15 cellular contexts compared by ENCODE assay signal in genomic region chr4:185838104-185838452, GRCh38. TPM values are rescaled to one million over a fixed set of nuclear protein-coding genes. Genes with fewer than 3 reads are reported as not detected.
DNase-seq lines count a peak whose midpoint lies in the region; ATAC-seq and TF ChIP-seq lines count a peak whose summit lies in the region.
"Had no signal": no experiment of that assay in that cellular context is flagged by ENCODE, and none has a peak within 500 bp of the region (broad histone marks: within the 10 kb centered on the region; RNA-seq: fewer than 3 reads in every experiment).

No MANE protein-coding gene starts in this region.

- H3K4me3 ChIP-seq in HUES64 (ENCODE audit: low read length), result no peak overlapping the region
- H3K4me3 ChIP-seq in brain microvascular endothelial cell (ENCODE audit: low read depth, low read length), result no peak overlapping the region
- H3K4me3 ChIP-seq in stomach, result no peak overlapping the region
- H3K4me3 ChIP-seq in suprapubic skin, result no peak overlapping the region
- H3K4me3 ChIP-seq: BLaER1 treated with 17β-estradiol and CSF1 and Interleukin-3, amounts not matched to agents 10 nM and 100 nM had no signal

- TF ChIP-seq CTCF in brain microvascular endothelial cell (IDR thresholded peaks at IDR 0.05; ENCODE audit: low read depth, low read length, missing control alignments) (no peak), stomach (IDR thresholded peaks at IDR 0.05) (no peak), suprapubic skin (IDR thresholded peaks at IDR 0.05) (no peak)

- no peak for TF ChIP-seq POLR2A in stomach (IDR thresholded peaks at IDR 0.05)
- no peak for TF ChIP-seq POLR2A in suprapubic skin (IDR thresholded peaks at IDR 0.05)

- in situ Hi-C loops in brain microvascular endothelial cell (cut with HindIII; ENCODE audit: low pct_ligation_motif_present, low sequenced_read_pairs), result no loop called here

- no peaks in the 10 kb centered on the region for H3K27me3 ChIP-seq in HUES64 (ENCODE audit: insufficient read depth, low read length)
- H3K27me3 ChIP-seq in brain microvascular endothelial cell (replicated peaks), result no peaks in the 10 kb centered on the region
- H3K27me3 ChIP-seq in stomach, result no peaks in the 10 kb centered on the region
- H3K27me3 ChIP-seq in suprapubic skin, result no peaks in the 10 kb centered on the region
- H3K27me3 ChIP-seq: BLaER1 treated with 17β-estradiol and CSF1 and Interleukin-3, amounts not matched to agents 10 nM and 100 nM had no signal

- 76% methylated on average over 8 of the region's 8 CpGs for WGBS in HUES64
- WGBS in stomach, 5 donors, result 86 to 92% (median 88%) methylated on average over 8 of the region's 8 CpGs
- 92% methylated on average over 6 of the region's 8 CpGs for WGBS in suprapubic skin

- no peak for ATAC-seq in HG02884 (IDR thresholded peaks at IDR 0.05; ENCODE audit: unreplicated experiment)
- ATAC-seq in GM18498 (IDR thresholded peaks at IDR 0.05; ENCODE audit: unreplicated experiment), result no peak

- DNase-seq in brain microvascular endothelial cell, result no peak
- DNase-seq in islet precursor cell, result peak; percentile 66
- DNase-seq in stomach, result no peak
- DNase-seq in suprapubic skin (ENCODE audit: low spot score in 2 of 2), result no peak
- DNase-seq: activated gamma-delta T cell; head of caudate nucleus; NCI-H526 treated with DMSO at 0.1 percent for 48 hours; SHP77 treated with DMSO at 0.1 percent for 48 hours; stimulated activated CD8-positive, alpha-beta memory T cell treated with anti-CD3 and anti-CD28 coated beads, Interleukin-4, amount 100 ng/mL, for 48 hours had no signal

- intact Hi-C loops in stomach (cut with DNase I; ENCODE audit: low total_unique reads), result no loop called here

- peaks cover 68% of the 10 kb centered on the region for H3K4me1 ChIP-seq in HUES64 (ENCODE audit: insufficient read depth, low read length)
- peaks cover 8 to 50% (median 29%) of the 10 kb centered on the region in 4 donors for H3K4me1 ChIP-seq in stomach
- H3K4me1 ChIP-seq in suprapubic skin, result peaks cover 17% of the 10 kb centered on the region
- H3K4me1 ChIP-seq: parathyroid adenoma had no signal

- peak overlapping the region; percentile 97 for H3K27ac ChIP-seq in HUES64 (ENCODE audit: low read depth, low read length)
- peak overlapping the region; percentile 99 for H3K27ac ChIP-seq in brain microvascular endothelial cell
- H3K27ac ChIP-seq in stomach, result peak overlapping the region in 4 of 5 donors; percentile 57 to 81 (median 67)
- no peak overlapping the region for H3K27ac ChIP-seq in suprapubic skin
- H3K27ac ChIP-seq: BLaER1 treated with 17β-estradiol and CSF1 and Interleukin-3, amounts not matched to agents 10 nM and 100 nM; KMS-11; parathyroid adenoma had no signal

- H3K9me3 ChIP-seq in HUES64 (ENCODE audit: insufficient read depth, low read depth, low read length) (no peaks in the 10 kb centered on the region), stomach (no peaks in the 10 kb centered on the region), suprapubic skin (no peaks in the 10 kb centered on the region)
- H3K9me3 ChIP-seq: BLaER1 treated with 17β-estradiol and CSF1 and Interleukin-3, amounts not matched to agents 10 nM and 100 nM had no signal

- TF ChIP-seq EP300 in stomach (IDR thresholded peaks at IDR 0.05), result no peak
- TF ChIP-seq EP300 in suprapubic skin (IDR thresholded peaks at IDR 0.05), result no peak

- H3K36me3 ChIP-seq in HUES64 (ENCODE audit: insufficient read depth, low read length) (no peaks in the 10 kb centered on the region), brain microvascular endothelial cell (replicated peaks) (no peaks in the 10 kb centered on the region), stomach (no peaks in the 10 kb centered on the region), suprapubic skin (no peaks in the 10 kb centered on the region)
- H3K36me3 ChIP-seq: BLaER1 treated with 17β-estradiol and CSF1 and Interleukin-3, amounts not matched to agents 10 nM and 100 nM had no signal

- H3K9ac ChIP-seq in HUES64 (ENCODE audit: low read depth, low read length), result peak overlapping the region; percentile 82
- H3K9ac ChIP-seq: BLaER1 treated with 17β-estradiol and CSF1 and Interleukin-3, amounts not matched to agents 10 nM and 100 nM; KMS-11; parathyroid adenoma had no signal

RNA-seq across cellular contexts. Expression of gene SORBS2, which starts 26.1 kb away (rescaled TPM):
- 27.1 TPM for polyA plus RNA-seq in HUES64 (2013, experiment 1 of 2)
- 32.6 TPM for polyA plus RNA-seq in HUES64 (2013, experiment 2 of 2)
- total RNA-seq in stomach (100 to 1,000 TPM in 4 of 5 donors, 1 to 10 TPM in 1; 9.0 to 908 (median 235) TPM), suprapubic skin (10 to 100 TPM; 17.4 to 40.8 (median 21.9) TPM)
- polyA plus RNA-seq in stomach, result 10 to 100 TPM; 20.0 to 31.2 (median 23.8) TPM
